ENCODE assay signal across 17 cellular contexts in the genomic region with DNA sequence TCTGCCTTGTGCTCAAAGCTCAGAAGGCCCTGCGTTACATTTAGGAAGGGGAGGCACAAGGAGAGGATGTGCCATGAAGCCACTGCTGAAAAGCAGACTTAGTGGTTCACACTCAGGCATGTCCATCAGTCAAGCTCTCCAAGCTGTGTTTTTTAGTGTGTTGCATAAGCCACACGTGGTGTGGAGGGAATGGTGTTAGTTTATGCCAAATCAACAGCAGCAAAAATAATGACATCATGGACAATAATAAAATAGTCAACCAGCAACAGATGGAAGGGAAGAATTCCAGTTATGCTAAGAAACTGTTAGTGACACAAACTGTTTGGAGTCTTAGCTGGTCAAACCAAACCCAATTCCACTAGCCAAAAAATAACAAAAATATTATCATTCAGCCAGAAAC.
A peak's percentile ranks its signal among the peaks of the same experiment; 100 is the strongest.
DNase-seq lines count a peak whose midpoint lies in the region; ATAC-seq and TF ChIP-seq lines count a peak whose summit lies in the region.
"Had no signal": no experiment of that assay in that cellular context is flagged by ENCODE, and none has a peak within 500 bp of the region (broad histone marks: within the 10 kb centered on the region; RNA-seq: fewer than 3 reads in every experiment).

No MANE protein-coding gene starts in this region.

- H3K9me3 ChIP-seq in upper lobe of right lung: no peaks in the 10 kb centered on the region
- H3K9me3 ChIP-seq in body of pancreas: peaks cover 0 to 11% (median 0%) of the 10 kb centered on the region in 3 donors
- H3K9me3 ChIP-seq: Caco-2, HAP-1 had no signal

- no peaks in the 10 kb centered on the region for H3K4me1 ChIP-seq in upper lobe of right lung
- no peaks in the 10 kb centered on the region for H3K4me1 ChIP-seq in body of pancreas
- H3K4me1 ChIP-seq: Caco-2, HAP-1 had no signal

- H3K27ac ChIP-seq in angular gyrus (ENCODE audit: low read depth, low read length) (peak overlapping the region; percentile 17), upper lobe of right lung (no peak overlapping the region), body of pancreas (no peak overlapping the region)
- H3K27ac ChIP-seq: A549, HL-60 had no signal

- H3K4me3 ChIP-seq in upper lobe of right lung: no peak overlapping the region
- H3K4me3 ChIP-seq in body of pancreas: no peak overlapping the region
- H3K4me3 ChIP-seq: A549, HAP-1 had no signal

- H3K27me3 ChIP-seq in upper lobe of right lung: no peaks in the 10 kb centered on the region
- H3K27me3 ChIP-seq in body of pancreas: no peaks in the 10 kb centered on the region

- no peaks in the 10 kb centered on the region for H3K36me3 ChIP-seq in upper lobe of right lung
- no peaks in the 10 kb centered on the region for H3K36me3 ChIP-seq in body of pancreas (replicated peaks in 1 of 2; ENCODE audit: insufficient read depth in 1 of 2, low read depth in 2 of 2)
- H3K36me3 ChIP-seq: HAP-1 had no signal

- DNase-seq in left ventricle myocardium superior (no peak), left cardiac atrium (no peak), inferior parietal cortex (ENCODE audit: extremely low spot score) (peak; percentile 63), upper lobe of right lung (no peak), body of pancreas (no peak), COLO829 (ENCODE audit: low spot score) (no peak)
- no peak for DNase-seq in stimulated activated naive CD4-positive, alpha-beta T cell (lab: John Stamatoyannopoulos, UW)
- DNase-seq: Caco-2; CD8-positive, alpha-beta T cell; DND-41; GDM1; HFFc6; IMR-90 had no signal

- 20 to 38% methylated on average over 2 of the region's 2 CpGs for WGBS in body of pancreas, 2 donors

- intact Hi-C loops in left ventricle myocardium superior (cut with micrococcal nuclease): no loop called here
- intact Hi-C loops in left cardiac atrium (cut with DNase I): no loop called here
- intact Hi-C loops in upper lobe of right lung (cut with DNase I): no loop called here
- intact Hi-C loops in body of pancreas (cut with DNase I): no loop called here

- ATAC-seq in left ventricle myocardium superior (peak; percentile 78), left cardiac atrium (no peak), upper lobe of right lung (peak; percentile 35), body of pancreas (no peak)
- ATAC-seq: A549; CD8-positive, alpha-beta T cell had no signal

- no peak for TF ChIP-seq CTCF in upper lobe of right lung (IDR thresholded peaks at IDR 0.05)
- no peak for TF ChIP-seq CTCF in body of pancreas (IDR thresholded peaks at IDR 0.05)

- TF ChIP-seq POLR2A in body of pancreas (IDR thresholded peaks at IDR 0.05): no peak

Comparison
In these comparisons a context has a peak if more than half of its experiments do, and no peak if none do; other contexts are left out.
1. ATAC-seq: peak in left ventricle myocardium superior (single experiment) and upper lobe of right lung (single experiment); none in left cardiac atrium (0 of 2) and body of pancreas (single experiment).